ENCODE assay signal across 32 cellular contexts in genomic region chr2:57621984-57622383, GRCh38.
"Had no signal": no experiment of that assay in that cellular context is flagged by ENCODE, and none has a peak within 500 bp of the region (broad histone marks: within the 10 kb centered on the region; RNA-seq: fewer than 3 reads in every experiment).

No MANE protein-coding gene starts in this region.

- H3K27me3 ChIP-seq: brain microvascular endothelial cell had no signal

- H2AFZ ChIP-seq: PC-9 had no signal

- ATAC-seq: activated CD8-positive, alpha-beta memory T cell treated with anti-CD3 and anti-CD28 coated beads, Interleukin-2, amount 10 ng/mL, durations not matched to agents 7 days and 5 days; activated naive CD8-positive, alpha-beta T cell treated with anti-CD3 and anti-CD28 coated beads, Interleukin-2, amount 50 U/mL, for 24 hours; Right ventricle myocardium inferior; SK-N-SH treated with all-trans-retinoic acid at 6 μM for 48 hours had no signal

- DNase-seq: activated CD4-positive, alpha-beta memory T cell treated with anti-CD3 and anti-CD28 coated beads, Interleukin-2, amount 10 ng/mL, durations not matched to agents 7 days and 5 days; activated CD4-positive, alpha-beta T cell treated with anti-CD3 and anti-CD28 coated beads for 1 hour; activated CD4-positive, alpha-beta T cell treated with anti-CD3 and anti-CD28 coated beads for 48 hours; activated CD4-positive, CD25-positive, alpha-beta regulatory T cell; activated CD8-positive, alpha-beta memory T cell treated with anti-CD3 and anti-CD28 coated beads for 24 hours; activated CD8-positive, alpha-beta memory T cell treated with anti-CD3 and anti-CD28 coated beads, Interleukin-2, amount 10 ng/mL, durations not matched to agents 7 days and 5 days; activated CD8-positive, alpha-beta memory T cell treated with anti-CD3 and anti-CD28 coated beads, Interleukin-2, amount 50 U/mL, for 48 hours; activated effector memory CD4-positive, alpha-beta T cell treated with Interleukin-2 at 50 U/mL for 16 hours; activated naive CD4-positive, alpha-beta T cell treated with anti-CD3 and anti-CD28 coated beads, Interleukin-2, amount 10 ng/mL, durations not matched to agents 7 days and 5 days; activated naive CD8-positive, alpha-beta T cell treated with anti-CD3 and anti-CD28 coated beads, Interleukin-2, amount 50 U/mL, for 24 hours; activated T-cell treated with anti-CD3 and anti-CD28 coated beads, Interleukin-2, amount 50 U/mL, for 48 hours; anterior cingulate cortex; brain microvascular endothelial cell; central memory CD4-positive, alpha-beta T cell; NCI-H1105; NCI-H1417 treated with DMSO at 0.1 percent for 48 hours; NCI-H187 treated with DMSO at 0.1 percent for 48 hours; NCI-H2081; NCI-H345; NCI-H524 treated with DMSO at 0.1 percent for 48 hours; NCI-H748 treated with DMSO at 0.1 percent for 48 hours; NK-92 treated with Interleukin-12 subunit alpha and Interleukin-12 subunit beta, amount 100 ng/mL, for 24 hours; PC-9; SIG-M5; SW 1271; T-helper 1 cell; T-helper 2 cell; T-helper 9 cell had no signal

- H3K4me3 ChIP-seq: PC-9 had no signal

- H3K4me2 ChIP-seq: PC-9 had no signal

- H3K27ac ChIP-seq: brain microvascular endothelial cell, PC-9, RWPE1, VCaP had no signal

- H3K36me3 ChIP-seq: brain microvascular endothelial cell had no signal
